Comparison of ENCODE assay signal across 15 cellular contexts in genomic region chr3:18402140-18402834, GRCh38. TPM values are rescaled to one million over a fixed set of nuclear protein-coding genes. Genes with fewer than 3 reads are reported as not detected.
A peak's percentile ranks its signal among the peaks of the same experiment; 100 is the strongest.
DNase-seq lines count a peak whose midpoint lies in the region; ATAC-seq and TF ChIP-seq lines count a peak whose summit lies in the region.
"Had no signal": no experiment of that assay in that cellular context is flagged by ENCODE, and none has a peak within 500 bp of the region (broad histone marks: within the 10 kb centered on the region; RNA-seq: fewer than 3 reads in every experiment).

No MANE protein-coding gene starts in this region.

- no peaks in the 10 kb centered on the region for H3K27me3 Mint-ChIP-seq in CD8-positive, alpha-beta memory T cell

- H3K4me2 ChIP-seq in BLaER1: 0 out of 2 replicates have a peak overlapping the region, but pooled peaks have one; percentile 14

- H3K9ac ChIP-seq in BLaER1: no peak overlapping the region

- DNase-seq in CD8-positive, alpha-beta memory T cell: peak in 1 of 5 donors; percentile 53
- DNase-seq in activated naive CD4-positive, alpha-beta T cell treated with anti-CD3 and anti-CD28 coated beads, Interleukin-2, amount 50 U/mL, for 72 hours (ENCODE audit: low spot score in 2 of 2): no peak
- DNase-seq in mucosa of descending colon (no peak), NOMO-1 (lab: John Stamatoyannopoulos, UW; ENCODE audit: unreplicated experiment in 2 of 2) (no peak)
- DNase-seq in stimulated activated CD4-positive, alpha-beta T cell treated with anti-CD3 and anti-CD28 coated beads, Interleukin-12 subunit alpha, Interleukin-12 subunit beta, amount 100 ng/mL, for 4 hours: no peak
- DNase-seq: EL; foreskin melanocyte; HCEC 1CT; left cardiac atrium; midbrain; NCI-H1105 treated with DMSO at 0.1 percent for 48 hours; stimulated activated CD4-positive, alpha-beta T cell treated with anti-CD3 and anti-CD28 coated beads, Interleukin-2, amount 100 ng/mL, for 48 hours had no signal

- H3K4me1 ChIP-seq in BLaER1 (peaks cover 47% of the 10 kb centered on the region), mucosa of descending colon (ENCODE audit: low read depth) (no peaks in the 10 kb centered on the region)
- H3K4me1 ChIP-seq in CD8-positive, alpha-beta memory T cell (ENCODE audit: insufficient read depth, low read length): peaks cover 93% of the 10 kb centered on the region

- H3K9me3 ChIP-seq in BLaER1: no peaks in the 10 kb centered on the region
- H3K9me3 ChIP-seq in CD8-positive, alpha-beta memory T cell (ENCODE audit: low read length): no peaks in the 10 kb centered on the region
- no peaks in the 10 kb centered on the region for H3K9me3 ChIP-seq in mucosa of descending colon

- CTCF ChIA-PET in CD8-positive, alpha-beta memory T cell (lab: Charles Lee): interaction anchor here (1.7 kb wide), 1 partner anchor 13 kb away, joined by 5 read pairs; no protein-coding TSS in a partner anchor

- ATAC-seq in activated naive CD4-positive, alpha-beta T cell treated with anti-CD3 and anti-CD28 coated beads, Interleukin-2, amount 50 U/mL, for 72 hours: no peak
- ATAC-seq in mucosa of descending colon (peak; percentile 28), GM21529 (IDR thresholded peaks at IDR 0.05; ENCODE audit: unreplicated experiment) (no peak), HG03196 (IDR thresholded peaks at IDR 0.05; ENCODE audit: unreplicated experiment) (no peak)

- no peak overlapping the region for H3K27ac ChIP-seq in BLaER1
- H3K27ac ChIP-seq in CD8-positive, alpha-beta memory T cell (ENCODE audit: low read depth, low read length): no peak overlapping the region

- intact Hi-C loops in mucosa of descending colon (cut with DNase I, micrococcal nuclease): no loop called here

- no peaks in the 10 kb centered on the region for H3K9me3 Mint-ChIP-seq in CD8-positive, alpha-beta memory T cell
- H3K9me3 Mint-ChIP-seq in activated naive CD4-positive, alpha-beta T cell treated with anti-CD3 and anti-CD28 coated beads, Interleukin-2, amount 50 U/mL, for 72 hours: peaks cover 0 to 4% of the 10 kb centered on the region in 2 donors

- H3K27ac Mint-ChIP-seq in CD8-positive, alpha-beta memory T cell: peak overlapping the region in 7 of 8 donors; percentile 52 to 94 (median 85)
- peak overlapping the region; percentile 79 to 80 for H3K27ac Mint-ChIP-seq in activated naive CD4-positive, alpha-beta T cell treated with anti-CD3 and anti-CD28 coated beads, Interleukin-2, amount 50 U/mL, for 72 hours

- H3K36me3 Mint-ChIP-seq in CD8-positive, alpha-beta memory T cell: peaks cover 12 to 65% (median 13%) of the 10 kb centered on the region in 3 donors
- peaks cover 47 to 93% of the 10 kb centered on the region in 2 donors for H3K36me3 Mint-ChIP-seq in activated naive CD4-positive, alpha-beta T cell treated with anti-CD3 and anti-CD28 coated beads, Interleukin-2, amount 50 U/mL, for 72 hours

- peak overlapping the region in 6 of 7 donors; percentile 25 to 76 (median 53) for H3K4me3 Mint-ChIP-seq in CD8-positive, alpha-beta memory T cell

- H3K27me3 ChIP-seq in BLaER1: no peaks in the 10 kb centered on the region
- no peaks in the 10 kb centered on the region for H3K27me3 ChIP-seq in CD8-positive, alpha-beta memory T cell (ENCODE audit: insufficient read depth, low read length, poor library complexity, severe bottlenecking)

- H3K4me3 ChIP-seq in BLaER1: no peak overlapping the region
- peak overlapping the region; percentile 7 for H3K4me3 ChIP-seq in CD8-positive, alpha-beta memory T cell (ENCODE audit: low read length)
- H3K4me3 ChIP-seq in mucosa of descending colon: no peak overlapping the region

- H4K20me1 ChIP-seq in BLaER1: no peaks in the 10 kb centered on the region

- POLR2A ChIA-PET in CD8-positive, alpha-beta memory T cell (lab: Charles Lee): interaction anchor here (1.0 kb wide), 1 partner anchor 20 kb away, joined by 3 read pairs; no protein-coding TSS in a partner anchor

- no peak for TF ChIP-seq CTCF in mucosa of descending colon (IDR thresholded peaks at IDR 0.05)

- H3K36me3 ChIP-seq in BLaER1 (peaks cover 78% of the 10 kb centered on the region), mucosa of descending colon (ENCODE audit: low read depth) (no peaks in the 10 kb centered on the region)
- no peaks in the 10 kb centered on the region for H3K36me3 ChIP-seq in CD8-positive, alpha-beta memory T cell (ENCODE audit: insufficient read depth, low read length)

- peaks cover 71 to 98% (median 89%) of the 10 kb centered on the region in 3 donors for H3K4me1 Mint-ChIP-seq in CD8-positive, alpha-beta memory T cell

RNA-seq across cellular contexts. Expression of gene SATB1, which starts 22.9 kb away (rescaled TPM):
- total RNA-seq in CD8-positive, alpha-beta memory T cell: 100 to 1,000 TPM; 158 to 163 TPM
- 89.6 TPM for polyA plus RNA-seq in CD8-positive, alpha-beta memory T cell
- total RNA-seq in activated naive CD4-positive, alpha-beta T cell treated with anti-CD3 and anti-CD28 coated beads, Interleukin-2, amount 50 U/mL, for 72 hours: 100 to 1,000 TPM; 279 to 444 TPM
- 10 to 100 TPM; 31.2 to 87.9 (median 49.7) TPM for total RNA-seq in mucosa of descending colon
